ENCODE assay signal across 9 cellular contexts in the genomic region with DNA sequence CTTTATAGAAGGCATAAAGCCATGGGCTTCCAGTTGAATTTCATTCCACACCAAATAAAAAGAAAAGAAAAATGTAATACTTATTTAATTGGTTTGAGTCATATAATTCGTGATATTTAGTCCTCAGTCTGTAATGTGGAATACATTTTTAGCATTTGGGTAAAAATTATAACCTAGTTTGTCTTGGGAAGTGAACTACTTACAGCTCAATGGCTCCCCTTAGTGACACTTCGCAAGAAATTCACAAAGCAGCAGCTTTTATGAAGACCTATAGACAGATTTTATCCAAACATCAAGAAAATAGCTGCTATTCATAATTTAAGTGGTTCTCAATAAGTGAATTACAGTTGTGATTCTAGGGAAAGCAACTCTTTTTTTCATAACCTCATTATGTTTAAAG.
DNase-seq lines count a peak whose midpoint lies in the region; ATAC-seq, FAIRE-seq and TF ChIP-seq lines count a peak whose summit lies in the region.
"Had no signal": no experiment of that assay in that cellular context is flagged by ENCODE, and none has a peak within 500 bp of the region (broad histone marks: within the 10 kb centered on the region; RNA-seq: fewer than 3 reads in every experiment).

No MANE protein-coding gene starts in this region.

- DNase-seq in CD14-positive monocyte (ENCODE audit: low spot score) (no peak), HFFc6 (peak; percentile 40), SKM-1 (lab: John Stamatoyannopoulos, UW; ENCODE audit: unreplicated experiment) (peak; percentile 40)
- DNase-seq: activated naive CD8-positive, alpha-beta T cell treated with anti-CD3 and anti-CD28 coated beads, Interleukin-2, amount 10 ng/mL, durations not matched to agents 7 days and 5 days had no signal

- intact Hi-C loops in CD14-positive monocyte (cut with micrococcal nuclease) = no loop called here

- H3K27me3 Mint-ChIP-seq in CD14-positive monocyte (ENCODE audit: low read depth in 3 of 3) (no peaks in the 10 kb centered on the region), HFFc6 (ENCODE audit: insufficient read depth) (no peaks in the 10 kb centered on the region; the same call in 1 of the 2 replicates)

- no peak for ATAC-seq in GM21447 (IDR thresholded peaks at IDR 0.05; ENCODE audit: unreplicated experiment)
- no peak for ATAC-seq in HG02884 (IDR thresholded peaks at IDR 0.05; ENCODE audit: unreplicated experiment)
- ATAC-seq in GM21737 (IDR thresholded peaks at IDR 0.05; ENCODE audit: unreplicated experiment) = no peak
- no peak for ATAC-seq in GM19324 (IDR thresholded peaks at IDR 0.05; ENCODE audit: low FRiP score, unreplicated experiment)

- H3K4me3 Mint-ChIP-seq in CD14-positive monocyte (no peak overlapping the region), HFFc6 (no peak overlapping the region)
- H3K4me3 Mint-ChIP-seq: activated naive CD8-positive, alpha-beta T cell treated with anti-CD3 and anti-CD28 coated beads, Interleukin-2, amount 10 ng/mL, durations not matched to agents 7 days and 5 days had no signal

- H3K27ac Mint-ChIP-seq in CD14-positive monocyte (no peak overlapping the region), HFFc6 (no peak overlapping the region)
- H3K27ac Mint-ChIP-seq: activated naive CD8-positive, alpha-beta T cell treated with anti-CD3 and anti-CD28 coated beads, Interleukin-2, amount 10 ng/mL, durations not matched to agents 7 days and 5 days had no signal

- H3K9me3 Mint-ChIP-seq in CD14-positive monocyte = no peaks in the 10 kb centered on the region
- H3K9me3 Mint-ChIP-seq in HFFc6 = no peaks in the 10 kb centered on the region
- H3K9me3 Mint-ChIP-seq: activated naive CD8-positive, alpha-beta T cell treated with anti-CD3 and anti-CD28 coated beads, Interleukin-2, amount 10 ng/mL, durations not matched to agents 7 days and 5 days had no signal

- TF ChIP-seq CTCF in CD14-positive monocyte (IDR thresholded peaks at IDR 0.05) (peak; percentile 66), HFFc6 (IDR thresholded peaks at IDR 0.05) (peak; percentile 76)

- H3K4me1 Mint-ChIP-seq in CD14-positive monocyte (peaks cover 24% of the 10 kb centered on the region), HFFc6 (ENCODE audit: low read depth) (peaks cover 19% of the 10 kb centered on the region)

- H3K36me3 Mint-ChIP-seq in CD14-positive monocyte (no peaks in the 10 kb centered on the region), HFFc6 (ENCODE audit: low read depth) (no peaks in the 10 kb centered on the region)
- H3K36me3 Mint-ChIP-seq: activated naive CD8-positive, alpha-beta T cell treated with anti-CD3 and anti-CD28 coated beads, Interleukin-2, amount 10 ng/mL, durations not matched to agents 7 days and 5 days had no signal

- peak; percentile 43 for FAIRE-seq in islet of Langerhans (lab: Jason Lieb, UNC)
